ENCODE assay signal across 1 cellular context in the genomic region with DNA sequence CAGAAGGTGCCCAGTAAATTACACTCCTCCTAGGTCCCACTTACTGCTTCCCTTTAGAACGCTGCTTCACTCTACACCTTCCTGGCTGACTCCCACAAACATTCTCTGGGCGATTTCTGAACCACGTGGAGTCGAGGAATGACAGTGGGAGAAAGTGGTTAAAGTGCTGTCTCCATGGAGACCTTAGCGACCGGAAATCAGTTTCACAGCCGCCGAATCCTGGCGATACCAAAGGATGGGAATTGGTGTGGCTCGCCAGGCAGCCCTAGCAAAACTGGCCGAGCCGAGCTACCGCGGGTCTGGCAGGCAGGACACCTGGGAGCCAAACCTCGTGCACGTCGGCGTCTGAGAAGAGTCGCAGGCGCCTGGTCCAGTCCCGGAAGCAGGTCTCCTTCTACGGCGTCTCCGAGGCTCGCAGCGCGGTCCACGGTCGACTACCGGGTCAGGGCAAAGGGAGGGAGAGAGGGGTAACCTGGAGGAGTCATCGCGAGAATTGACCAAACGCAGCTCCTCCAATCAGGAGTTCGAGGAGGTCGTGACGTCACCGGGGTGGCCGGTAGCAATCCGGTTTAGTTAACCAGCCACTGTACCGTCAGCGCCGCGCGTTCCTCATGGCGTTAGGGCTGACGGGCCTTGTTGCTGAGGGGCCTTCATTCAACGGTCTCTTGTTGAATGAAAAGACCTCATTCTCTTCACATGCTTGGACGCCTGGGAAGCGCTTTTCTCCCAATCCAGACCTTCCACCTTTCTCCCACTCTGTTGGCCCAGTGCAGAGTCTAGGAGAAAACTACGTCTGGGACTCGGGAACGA.
TF ChIP-seq lines count a peak whose summit lies in the region.

A gene with protein sequence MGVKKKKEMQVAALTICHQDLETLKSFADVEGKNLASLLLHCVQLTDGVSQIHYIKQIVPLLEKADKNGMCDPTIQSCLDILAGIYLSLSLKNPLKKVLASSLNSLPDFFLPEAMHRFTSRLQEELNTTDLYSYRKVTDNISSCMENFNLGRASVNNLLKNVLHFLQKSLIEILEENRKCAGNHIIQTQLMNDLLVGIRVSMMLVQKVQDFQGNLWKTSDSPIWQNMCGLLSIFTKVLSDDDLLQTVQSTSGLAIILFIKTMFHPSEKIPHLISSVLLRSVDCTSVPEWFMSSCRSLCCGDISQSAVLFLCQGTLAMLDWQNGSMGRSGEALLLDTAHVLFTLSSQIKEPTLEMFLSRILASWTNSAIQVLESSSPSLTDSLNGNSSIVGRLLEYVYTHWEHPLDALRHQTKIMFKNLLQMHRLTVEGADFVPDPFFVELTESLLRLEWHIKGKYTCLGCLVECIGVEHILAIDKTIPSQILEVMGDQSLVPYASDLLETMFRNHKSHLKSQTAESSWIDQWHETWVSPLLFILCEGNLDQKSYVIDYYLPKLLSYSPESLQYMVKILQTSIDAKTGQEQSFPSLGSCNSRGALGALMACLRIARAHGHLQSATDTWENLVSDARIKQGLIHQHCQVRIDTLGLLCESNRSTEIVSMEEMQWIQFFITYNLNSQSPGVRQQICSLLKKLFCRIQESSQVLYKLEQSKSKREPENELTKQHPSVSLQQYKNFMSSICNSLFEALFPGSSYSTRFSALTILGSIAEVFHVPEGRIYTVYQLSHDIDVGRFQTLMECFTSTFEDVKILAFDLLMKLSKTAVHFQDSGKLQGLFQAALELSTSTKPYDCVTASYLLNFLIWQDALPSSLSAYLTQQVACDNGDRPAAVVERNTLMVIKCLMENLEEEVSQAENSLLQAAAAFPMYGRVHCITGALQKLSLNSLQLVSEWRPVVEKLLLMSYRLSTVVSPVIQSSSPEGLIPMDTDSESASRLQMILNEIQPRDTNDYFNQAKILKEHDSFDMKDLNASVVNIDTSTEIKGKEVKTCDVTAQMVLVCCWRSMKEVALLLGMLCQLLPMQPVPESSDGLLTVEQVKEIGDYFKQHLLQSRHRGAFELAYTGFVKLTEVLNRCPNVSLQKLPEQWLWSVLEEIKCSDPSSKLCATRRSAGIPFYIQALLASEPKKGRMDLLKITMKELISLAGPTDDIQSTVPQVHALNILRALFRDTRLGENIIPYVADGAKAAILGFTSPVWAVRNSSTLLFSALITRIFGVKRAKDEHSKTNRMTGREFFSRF (N-terminal part only) (minus strand): TSS at position 436 of the 810 bp plus-strand sequence. CDS start 3,646 bp downstream, outside the sequence.

TF ChIP-seq in Ishikawa, 13 proteins besides CTCF, POLR2A, EP300 and RAD21 (continued from another document):
- TF ChIP-seq, protein P1, sequence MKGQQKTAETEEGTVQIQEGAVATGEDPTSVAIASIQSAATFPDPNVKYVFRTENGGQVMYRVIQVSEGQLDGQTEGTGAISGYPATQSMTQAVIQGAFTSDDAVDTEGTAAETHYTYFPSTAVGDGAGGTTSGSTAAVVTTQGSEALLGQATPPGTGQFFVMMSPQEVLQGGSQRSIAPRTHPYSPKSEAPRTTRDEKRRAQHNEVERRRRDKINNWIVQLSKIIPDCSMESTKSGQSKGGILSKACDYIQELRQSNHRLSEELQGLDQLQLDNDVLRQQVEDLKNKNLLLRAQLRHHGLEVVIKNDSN (IDR thresholded peaks at IDR 0.05): no peak; the same call in 1 of the 2 replicates
- TF ChIP-seq, protein P2, sequence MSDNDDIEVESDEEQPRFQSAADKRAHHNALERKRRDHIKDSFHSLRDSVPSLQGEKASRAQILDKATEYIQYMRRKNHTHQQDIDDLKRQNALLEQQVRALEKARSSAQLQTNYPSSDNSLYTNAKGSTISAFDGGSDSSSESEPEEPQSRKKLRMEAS (IDR thresholded peaks at IDR 0.05): peak; percentile 90
- TF ChIP-seq CEBPB (IDR thresholded peaks at IDR 0.05) (no peak), TEAD4 (IDR thresholded peaks at IDR 0.05) (peak; percentile 25; the same call in 1 of the 2 replicates)
